Comparison of ENCODE assay signal across 15 cellular contexts in the genomic region with DNA sequence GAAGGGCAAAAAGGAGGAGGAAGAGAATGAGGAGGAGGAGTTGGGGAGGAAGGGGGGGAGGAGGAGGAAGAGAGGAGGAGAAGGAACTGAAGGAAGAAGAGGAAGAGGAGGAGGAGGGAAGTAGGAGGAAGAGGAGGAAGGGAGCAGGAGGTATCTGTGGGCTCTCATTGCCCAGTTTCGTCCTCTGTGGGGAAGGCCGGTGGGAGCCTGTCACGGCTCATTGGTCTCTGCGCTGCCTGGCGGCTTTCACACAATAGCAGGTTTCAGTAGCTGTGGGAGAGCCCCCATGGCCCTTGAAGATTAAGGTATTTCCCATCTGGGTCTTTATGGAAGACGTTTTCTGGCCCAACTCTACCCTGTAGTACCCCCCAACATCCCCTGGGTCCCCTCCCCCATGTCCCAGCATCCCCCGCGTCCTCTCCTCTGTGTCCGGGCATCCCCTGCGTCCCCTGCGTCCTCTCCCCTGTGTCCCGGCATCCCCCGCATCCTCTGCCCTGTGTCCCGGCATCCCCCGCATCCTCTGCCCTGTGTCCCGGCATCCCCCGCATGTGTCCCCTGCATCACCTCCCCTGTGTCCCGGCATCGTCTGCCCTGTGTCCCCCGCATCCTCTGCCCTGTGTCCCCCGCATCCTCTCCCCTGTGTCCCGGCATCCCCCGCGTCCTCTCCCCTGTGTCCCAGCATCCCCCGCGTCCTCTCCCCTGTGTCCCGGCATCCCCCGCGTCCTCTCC.
DNase-seq lines count a peak whose midpoint lies in the region; ATAC-seq and TF ChIP-seq lines count a peak whose summit lies in the region.
"Had no signal": no experiment of that assay in that cellular context is flagged by ENCODE, and none has a peak within 500 bp of the region (broad histone marks: within the 10 kb centered on the region; RNA-seq: fewer than 3 reads in every experiment).

No MANE protein-coding gene starts in this region.

- ATAC-seq in GM19025 (IDR thresholded peaks at IDR 0.05; ENCODE audit: low read depth, unreplicated experiment) (peak; percentile 53), HG02798 (IDR thresholded peaks at IDR 0.05; ENCODE audit: poor library complexity, unreplicated experiment) (peak; percentile 45)
- ATAC-seq: activated CD4-positive, alpha-beta T cell treated with anti-CD3 and anti-CD28 coated beads for 36 hours had no signal

- no peaks in the 10 kb centered on the region for H3K9me3 ChIP-seq in SJCRH30 (replicated peaks)

- CTCF ChIA-PET in GM10248 (lab: Yijun Ruan, JAX) = no interaction called here

- no peak overlapping the region for H3K4me3 ChIP-seq in SJCRH30
- H3K4me3 ChIP-seq: cardiac muscle cell, tibial artery had no signal

- H3K27ac ChIP-seq in SJCRH30 = no peak overlapping the region
- H3K27ac ChIP-seq: cardiac muscle cell, RWPE1, tibial artery had no signal

- DNase-seq in GM10248 (ENCODE audit: extremely low spot score) (peak; percentile 76), left kidney (ENCODE audit: low read depth, low spot score) (peak; percentile 76), NCI-H1417 (lab: John Stamatoyannopoulos, UW) (no peak), NOMO-1 treated with DMSO at 0.1 percent for 48 hours (lab: John Stamatoyannopoulos, UW; ENCODE audit: unreplicated experiment) (no peak), SJCRH30 (no peak), OCI-M1 (lab: John Stamatoyannopoulos, UW) (no peak)
- DNase-seq: activated CD4-positive, alpha-beta T cell treated with anti-CD3 and anti-CD28 coated beads for 36 hours; activated T-cell treated with anti-CD3 and anti-CD28 coated beads, Interleukin-2, amount 50 U/mL, for 1 hour; glutamatergic neuron; NCI-H1436 treated with DMSO at 0.1 percent for 48 hours had no signal

- H3K36me3 ChIP-seq in SJCRH30 = no peaks in the 10 kb centered on the region
- H3K36me3 ChIP-seq: cardiac muscle cell, tibial artery had no signal

- H3K27me3 ChIP-seq in SJCRH30 = no peaks in the 10 kb centered on the region

- POLR2A ChIA-PET in GM10248 (lab: Yijun Ruan, JAX) = no interaction called here

- H3K4me1 ChIP-seq in SJCRH30 = no peaks in the 10 kb centered on the region
- H3K4me1 ChIP-seq: tibial artery had no signal

- no peak for TF ChIP-seq CTCF in GM10248 (IDR thresholded peaks at IDR 0.05; ENCODE audit: control extremely low read depth, extremely low read depth, low read depth, missing control alignments)

Comparison
In these comparisons a context has a peak if more than half of its experiments do, and no peak if none do; other contexts are left out.
1. DNase-seq: peak in GM10248 (single experiment) and left kidney (single experiment); none in NCI-H1417 (0 of 3), NOMO-1 treated with DMSO at 0.1 percent for 48 hours (single experiment), SJCRH30 (0 of 2) and OCI-M1 (single experiment).